In the genomic region with DNA sequence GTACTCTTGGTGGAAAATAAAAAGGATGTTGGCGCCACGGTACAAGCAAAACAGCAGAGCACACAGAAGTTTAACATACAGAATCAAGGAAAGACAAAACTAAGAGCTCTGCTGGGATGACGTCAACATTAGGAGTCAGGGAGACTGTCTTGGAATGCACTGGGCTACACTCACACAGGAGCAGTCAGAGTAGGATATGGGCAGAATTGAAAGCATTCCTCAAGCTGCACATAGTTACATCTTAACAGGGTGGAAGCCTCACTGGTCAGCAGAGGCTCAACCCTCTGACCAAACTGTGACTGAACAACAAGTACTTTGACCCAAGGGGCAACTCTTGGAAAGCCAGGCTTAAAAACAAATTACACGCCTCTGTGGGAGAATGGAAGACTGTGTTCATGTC, we compare ENCODE assay signal across 17 cellular contexts.
DNase-seq lines count a peak whose midpoint lies in the region; TF ChIP-seq lines count a peak whose summit lies in the region.
"Had no signal": no experiment of that assay in that cellular context is flagged by ENCODE, and none has a peak within 500 bp of the region (broad histone marks: within the 10 kb centered on the region; RNA-seq: fewer than 3 reads in every experiment).

No MANE protein-coding gene starts in this region.

- no peak overlapping the region for H2BK12ac ChIP-seq in neuronal stem cell (ENCODE audit: low read length)

- H4K91ac ChIP-seq in neuronal stem cell (ENCODE audit: low read depth, low read length, poor library complexity): no peak overlapping the region

- no peak overlapping the region for H2BK15ac ChIP-seq in neuronal stem cell (ENCODE audit: low read length)

- H2BK5ac ChIP-seq in neuronal stem cell (ENCODE audit: low read length): no peak overlapping the region

- DNase-seq in BJ (ENCODE audit: low read depth) (peak; percentile 4), MG63 (peak; percentile 3), fibroblast of the aortic adventitia (ENCODE audit: low read depth) (peak; percentile 48), neuronal stem cell (ENCODE audit: low spot score) (no peak), NCI-H146 treated with DMSO at 0.1 percent for 48 hours (lab: John Stamatoyannopoulos, UW; ENCODE audit: unreplicated experiment) (no peak), COR-L47 (lab: John Stamatoyannopoulos, UW) (no peak), NCI-H1694 (lab: John Stamatoyannopoulos, UW) (no peak), NCI-H1417 (lab: John Stamatoyannopoulos, UW) (no peak)
- DNase-seq: activated CD4-positive, alpha-beta memory T cell treated with anti-CD3 and anti-CD28 coated beads, Interleukin-2, amount 10 ng/mL, durations not matched to agents 7 days and 5 days; activated naive CD4-positive, alpha-beta T cell treated with Interleukin-2 at 50 U/mL for 16 hours; activated T-cell treated with anti-CD3 and anti-CD28 coated beads, Interleukin-2, amount 50 U/mL, for 1 hour; AML-193; foreskin keratinocyte; left ventricle myocardium inferior; NCI-H748 treated with DMSO at 0.1 percent for 48 hours; SHP77 had no signal

- no peaks in the 10 kb centered on the region for H3K79me1 ChIP-seq in neuronal stem cell (ENCODE audit: low read depth, low read length)

- no peak overlapping the region for H4K8ac ChIP-seq in neuronal stem cell (ENCODE audit: low read depth, low read length)

- peaks cover 2 to 15% of the 10 kb centered on the region in 2 donors for H3K4me1 ChIP-seq in neuronal stem cell (ENCODE audit: control insufficient read depth in 2 of 2, insufficient read depth in 1 of 2, low read depth in 1 of 2, low read length in 2 of 2)
- H3K4me1 ChIP-seq: ascending aorta, foreskin keratinocyte, left ventricle myocardium inferior had no signal

- H3K4ac ChIP-seq in neuronal stem cell (ENCODE audit: low read length): no peak overlapping the region

- H2AFZ ChIP-seq in neuronal stem cell (ENCODE audit: low read length): peak overlapping the region; percentile 56

- H3K14ac ChIP-seq in neuronal stem cell (ENCODE audit: low read length): no peak overlapping the region

- H3K23ac ChIP-seq in neuronal stem cell (ENCODE audit: low read depth, low read length, poor library complexity): no peak overlapping the region

- no peak overlapping the region for H3K4me2 ChIP-seq in neuronal stem cell (ENCODE audit: insufficient read depth, low read length, poor library complexity, severe bottlenecking)

- H2BK120ac ChIP-seq in neuronal stem cell (ENCODE audit: low read depth, low read length): no peak overlapping the region

- no peaks in the 10 kb centered on the region for H3K36me3 ChIP-seq in BJ (ENCODE audit: control insufficient read depth, insufficient read depth, low read length)
- no peaks in the 10 kb centered on the region for H3K36me3 ChIP-seq in MG63
- H3K36me3 ChIP-seq in neuronal stem cell (replicated peaks in 1 of 2; ENCODE audit: control insufficient read depth in 2 of 2, insufficient read depth in 2 of 2, low read length in 2 of 2): no peaks in the 10 kb centered on the region
- H3K36me3 ChIP-seq: ascending aorta, left ventricle myocardium inferior had no signal

- no peak overlapping the region for H3K27ac ChIP-seq in neuronal stem cell (replicated peaks; ENCODE audit: low read length)
- H3K27ac ChIP-seq: ascending aorta, foreskin keratinocyte, left ventricle myocardium inferior had no signal

- H2AK5ac ChIP-seq in neuronal stem cell (ENCODE audit: low read depth, low read length): no peak overlapping the region

- no CpG with 5 or more reads among the region's 4 CpGs for WGBS in neuronal stem cell (ENCODE audit: extremely low coverage in 2 of 2, insufficient read length in 2 of 2, insufficient replicate concordance in 1 of 2), 2 donors

- POLR2A ChIA-PET in BJ (lab: Charles Lee): no interaction called here

- TF ChIP-seq CTCF in BJ (IDR thresholded peaks at IDR 0.05; ENCODE audit: insufficient read depth, low read depth, low read length) (no peak), fibroblast of the aortic adventitia (IDR thresholded peaks at IDR 0.05; ENCODE audit: insufficient read depth, low read length) (no peak)

- CTCF ChIA-PET in BJ (lab: Yijun Ruan, JAX): no interaction called here

- no peaks in the 10 kb centered on the region; the same call in 1 of the 2 replicates for H3K9me3 ChIP-seq in MG63
- no peaks in the 10 kb centered on the region for H3K9me3 ChIP-seq in neuronal stem cell (replicated peaks in 1 of 2; ENCODE audit: control insufficient read depth in 2 of 2, insufficient read depth in 1 of 2, low read depth in 1 of 2, low read length in 2 of 2)
- H3K9me3 ChIP-seq: ascending aorta, left ventricle myocardium inferior had no signal

- H3K4me3 ChIP-seq in BJ (ENCODE audit: low read depth, low read length) (no peak overlapping the region), MG63 (no peak overlapping the region), fibroblast of the aortic adventitia (ENCODE audit: low read depth, low read length) (no peak overlapping the region), neuronal stem cell (ENCODE audit: low read length in 2 of 2) (no peak overlapping the region)
- H3K4me3 ChIP-seq: ascending aorta, left ventricle myocardium inferior had no signal

- no peak overlapping the region for H3K9ac ChIP-seq in neuronal stem cell (ENCODE audit: low read depth, low read length, poor library complexity)

- no peak overlapping the region for H3K18ac ChIP-seq in neuronal stem cell (ENCODE audit: low read length)

- H3K27me3 ChIP-seq in BJ (ENCODE audit: control insufficient read depth, insufficient read depth, low read length) (no peaks in the 10 kb centered on the region), MG63 (no peaks in the 10 kb centered on the region; the same call in none of the 2 replicates), neuronal stem cell (ENCODE audit: control insufficient read depth in 3 of 3, insufficient read depth in 3 of 3, low read depth in 1 of 3, low read length in 3 of 3) (no peaks in the 10 kb centered on the region)
- H3K27me3 ChIP-seq: ascending aorta, foreskin keratinocyte had no signal

Comparison
In these comparisons a context has a peak if more than half of its experiments do, and no peak if none do; other contexts are left out.
1. DNase-seq: peak in BJ (single experiment), MG63 (single experiment) and fibroblast of the aortic adventitia (single experiment); none in neuronal stem cell (single experiment), NCI-H146 treated with DMSO at 0.1 percent for 48 hours (single experiment), COR-L47 (single experiment), NCI-H1694 (single experiment) and NCI-H1417 (0 of 3).